In genomic region chr7:105909742-105910141, GRCh38 we compare ENCODE assay signal across 24 cellular contexts. TPM values are rescaled to one million over a fixed set of nuclear protein-coding genes. Genes with fewer than 3 reads are reported as not detected.
DNase-seq lines count a peak whose midpoint lies in the region; ATAC-seq, FAIRE-seq and TF ChIP-seq lines count a peak whose summit lies in the region.
"Had no signal": no experiment of that assay in that cellular context is flagged by ENCODE, and none has a peak within 500 bp of the region (broad histone marks: within the 10 kb centered on the region; RNA-seq: fewer than 3 reads in every experiment).

No MANE protein-coding gene starts in this region.

- no peak overlapping the region for H3K4me2 ChIP-seq in astrocyte (ENCODE audit: low read length)
- H3K4me2 ChIP-seq: BLaER1, GM23338 had no signal

- H3K36me3 Mint-ChIP-seq in activated naive CD8-positive, alpha-beta T cell treated with anti-CD3 and anti-CD28 coated beads, Interleukin-2, amount 10 ng/mL, durations not matched to agents 7 days and 5 days, result no peaks in the 10 kb centered on the region
- H3K36me3 Mint-ChIP-seq in activated naive CD8-positive, alpha-beta T cell treated with anti-CD3 and anti-CD28 coated beads for 36 hours, result peaks cover 5% of the 10 kb centered on the region
- peaks cover 22% of the 10 kb centered on the region for H3K36me3 Mint-ChIP-seq in CD4-positive, CD25-positive, alpha-beta regulatory T cell
- H3K36me3 Mint-ChIP-seq in astrocyte (ENCODE audit: low read depth, unreplicated experiment) (peaks cover 3% of the 10 kb centered on the region), endothelial cell (ENCODE audit: low read depth, unreplicated experiment) (peaks cover 12% of the 10 kb centered on the region)

- H3K9me3 ChIP-seq in CD4-positive, CD25-positive, alpha-beta regulatory T cell (ENCODE audit: control insufficient read depth in 2 of 2, low read length in 2 of 2), result no peaks in the 10 kb centered on the region
- no peaks in the 10 kb centered on the region for H3K9me3 ChIP-seq in astrocyte (ENCODE audit: insufficient read depth, low read depth, low read length)

- H3K4me3 ChIP-seq in CD4-positive, CD25-positive, alpha-beta regulatory T cell (ENCODE audit: low read depth, low read length), result no peak overlapping the region
- H3K4me3 ChIP-seq in astrocyte (ENCODE audit: insufficient read depth, low read depth, low read length), result no peak overlapping the region
- H3K4me3 ChIP-seq: BLaER1, GM12878, GM23338 had no signal

- peaks cover 46% of the 10 kb centered on the region for H3K36me3 ChIP-seq in CD4-positive, CD25-positive, alpha-beta regulatory T cell (ENCODE audit: control insufficient read depth, insufficient read depth, low read length)
- H3K36me3 ChIP-seq in astrocyte (ENCODE audit: insufficient read depth, low read length), result no peaks in the 10 kb centered on the region
- H3K36me3 ChIP-seq: BLaER1 had no signal

- no peak overlapping the region for H3K9ac ChIP-seq in astrocyte (ENCODE audit: low read length)
- H3K9ac ChIP-seq: BLaER1 had no signal

- no peak overlapping the region for H3K4me3 Mint-ChIP-seq in activated naive CD8-positive, alpha-beta T cell treated with anti-CD3 and anti-CD28 coated beads, Interleukin-2, amount 10 ng/mL, durations not matched to agents 7 days and 5 days
- H3K4me3 Mint-ChIP-seq in activated naive CD8-positive, alpha-beta T cell treated with anti-CD3 and anti-CD28 coated beads for 36 hours, result no peak overlapping the region
- no peak overlapping the region for H3K4me3 Mint-ChIP-seq in CD4-positive, CD25-positive, alpha-beta regulatory T cell
- H3K4me3 Mint-ChIP-seq in astrocyte (ENCODE audit: unreplicated experiment), result no peak overlapping the region
- H3K4me3 Mint-ChIP-seq in endothelial cell (ENCODE audit: unreplicated experiment), result peak overlapping the region; percentile 33
- H3K4me3 Mint-ChIP-seq: B cell; CD4-positive, alpha-beta T cell; CD8-positive, alpha-beta memory T cell; GM23338; H9 had no signal

- no peaks in the 10 kb centered on the region for H4K20me1 ChIP-seq in astrocyte (ENCODE audit: insufficient read depth, low read length)
- H4K20me1 ChIP-seq: BLaER1 had no signal

- no peak overlapping the region for H3K27ac ChIP-seq in CD4-positive, CD25-positive, alpha-beta regulatory T cell (ENCODE audit: insufficient read depth, low read length, poor library complexity, severe bottlenecking)
- H3K27ac ChIP-seq in astrocyte (ENCODE audit: low read depth, low read length), result no peak overlapping the region
- H3K27ac ChIP-seq: 22Rv1, BLaER1, C4-2B had no signal

- no peak overlapping the region for H3K27ac Mint-ChIP-seq in activated naive CD8-positive, alpha-beta T cell treated with anti-CD3 and anti-CD28 coated beads, Interleukin-2, amount 10 ng/mL, durations not matched to agents 7 days and 5 days
- no peak overlapping the region for H3K27ac Mint-ChIP-seq in activated naive CD8-positive, alpha-beta T cell treated with anti-CD3 and anti-CD28 coated beads for 36 hours
- H3K27ac Mint-ChIP-seq in CD4-positive, CD25-positive, alpha-beta regulatory T cell, result peak overlapping the region in 2 of 3 donors; percentile 3 to 96
- H3K27ac Mint-ChIP-seq in astrocyte (ENCODE audit: unreplicated experiment), result peak overlapping the region; percentile 44
- no peak overlapping the region for H3K27ac Mint-ChIP-seq in endothelial cell (ENCODE audit: unreplicated experiment)
- H3K27ac Mint-ChIP-seq: B cell; CD4-positive, alpha-beta T cell; GM23338; H9 had no signal

- H3K27me3 ChIP-seq in CD4-positive, CD25-positive, alpha-beta regulatory T cell (ENCODE audit: control insufficient read depth, insufficient read depth, low read length), result no peaks in the 10 kb centered on the region
- H3K27me3 ChIP-seq in astrocyte (ENCODE audit: insufficient read depth, low read length), result peaks cover 4% of the 10 kb centered on the region
- H3K27me3 ChIP-seq: BLaER1 had no signal

- POLR2A ChIA-PET in activated naive CD8-positive, alpha-beta T cell treated with anti-CD3 and anti-CD28 coated beads, Interleukin-2, amount 10 ng/mL, durations not matched to agents 7 days and 5 days (lab: Charles Lee), result no interaction called here

- H2AFZ ChIP-seq in astrocyte (ENCODE audit: low read depth, low read length), result no peak overlapping the region
- H2AFZ ChIP-seq: GM23338 had no signal

- FAIRE-seq in astrocyte (lab: Jason Lieb, UNC) (no peak), HTR-8/SVneo (lab: Jason Lieb, UNC) (no peak)
- FAIRE-seq: A204.1, D721Med, GM12878 had no signal

- no peaks in the 10 kb centered on the region for H3K79me2 ChIP-seq in astrocyte (ENCODE audit: insufficient read depth, low read length)

- no peak for TF ChIP-seq CTCF in astrocyte (IDR thresholded peaks at IDR 0.05; ENCODE audit: insufficient read depth, low read depth, low read length)
- no peak for TF ChIP-seq CTCF in endothelial cell (IDR thresholded peaks at IDR 0.05; ENCODE audit: unreplicated experiment)

- peaks cover 7% of the 10 kb centered on the region for H3K27me3 Mint-ChIP-seq in activated naive CD8-positive, alpha-beta T cell treated with anti-CD3 and anti-CD28 coated beads, Interleukin-2, amount 10 ng/mL, durations not matched to agents 7 days and 5 days
- H3K27me3 Mint-ChIP-seq in activated naive CD8-positive, alpha-beta T cell treated with anti-CD3 and anti-CD28 coated beads for 36 hours, result no peaks in the 10 kb centered on the region
- no peaks in the 10 kb centered on the region for H3K27me3 Mint-ChIP-seq in CD4-positive, CD25-positive, alpha-beta regulatory T cell
- H3K27me3 Mint-ChIP-seq in astrocyte (ENCODE audit: low read depth, unreplicated experiment) (no peaks in the 10 kb centered on the region), endothelial cell (ENCODE audit: unreplicated experiment) (no peaks in the 10 kb centered on the region)
- H3K27me3 Mint-ChIP-seq: CD4-positive, alpha-beta T cell; CD8-positive, alpha-beta memory T cell had no signal

- peaks cover 4% of the 10 kb centered on the region for H3K9me3 Mint-ChIP-seq in activated naive CD8-positive, alpha-beta T cell treated with anti-CD3 and anti-CD28 coated beads, Interleukin-2, amount 10 ng/mL, durations not matched to agents 7 days and 5 days
- H3K9me3 Mint-ChIP-seq in activated naive CD8-positive, alpha-beta T cell treated with anti-CD3 and anti-CD28 coated beads for 36 hours, result peaks cover 6% of the 10 kb centered on the region
- peaks cover 0 to 5% (median 0%) of the 10 kb centered on the region in 7 donors for H3K9me3 Mint-ChIP-seq in CD4-positive, CD25-positive, alpha-beta regulatory T cell
- H3K9me3 Mint-ChIP-seq in astrocyte (ENCODE audit: unreplicated experiment) (peaks cover 11% of the 10 kb centered on the region), endothelial cell (ENCODE audit: unreplicated experiment) (no peaks in the 10 kb centered on the region)

- H3K4me1 ChIP-seq in CD4-positive, CD25-positive, alpha-beta regulatory T cell (ENCODE audit: control insufficient read depth, insufficient read depth, low read length, poor library complexity, severe bottlenecking), result no peaks in the 10 kb centered on the region
- H3K4me1 ChIP-seq in astrocyte (ENCODE audit: insufficient read depth, low read length), result no peaks in the 10 kb centered on the region
- H3K4me1 ChIP-seq: BLaER1 had no signal

- DNase-seq in activated naive CD8-positive, alpha-beta T cell treated with anti-CD3 and anti-CD28 coated beads, Interleukin-2, amount 10 ng/mL, durations not matched to agents 7 days and 5 days, result no peak
- DNase-seq in activated naive CD8-positive, alpha-beta T cell treated with anti-CD3 and anti-CD28 coated beads for 36 hours, result no peak
- DNase-seq in CD4-positive, CD25-positive, alpha-beta regulatory T cell, result no peak
- no peak for DNase-seq in astrocyte (ENCODE audit: low read depth)
- no peak for DNase-seq in endothelial cell (ENCODE audit: low spot score)
- no peak for DNase-seq in NCI-H510A (lab: John Stamatoyannopoulos, UW)
- DNase-seq in cortex of kidney (lab: John Stamatoyannopoulos, UW), result no peak
- no peak for DNase-seq in HTR-8/SVneo (ENCODE audit: insufficient read length, low spot score)
- DNase-seq: CD4-positive, alpha-beta T cell; CD8-positive, alpha-beta memory T cell; DMS 273 treated with DMSO at 0.1 percent for 48 hours; DMS79; EL; GDM1; H9 had no signal

- H3K4me1 Mint-ChIP-seq in activated naive CD8-positive, alpha-beta T cell treated with anti-CD3 and anti-CD28 coated beads, Interleukin-2, amount 10 ng/mL, durations not matched to agents 7 days and 5 days, result peaks cover 6% of the 10 kb centered on the region
- peaks cover 5% of the 10 kb centered on the region for H3K4me1 Mint-ChIP-seq in activated naive CD8-positive, alpha-beta T cell treated with anti-CD3 and anti-CD28 coated beads for 36 hours
- peaks cover 0 to 6% (median 0%) of the 10 kb centered on the region in 4 donors for H3K4me1 Mint-ChIP-seq in CD4-positive, CD25-positive, alpha-beta regulatory T cell
- H3K4me1 Mint-ChIP-seq in astrocyte (ENCODE audit: low read depth, unreplicated experiment), result peaks cover 6% of the 10 kb centered on the region
- peaks cover 7% of the 10 kb centered on the region for H3K4me1 Mint-ChIP-seq in endothelial cell (ENCODE audit: unreplicated experiment)
- H3K4me1 Mint-ChIP-seq: B cell had no signal

- ATAC-seq in activated naive CD8-positive, alpha-beta T cell treated with anti-CD3 and anti-CD28 coated beads, Interleukin-2, amount 10 ng/mL, durations not matched to agents 7 days and 5 days (ENCODE audit: low read depth), result peak; percentile 10
- no peak for ATAC-seq in CD4-positive, CD25-positive, alpha-beta regulatory T cell (ENCODE audit: low read depth in 2 of 2)
- ATAC-seq: GM12878, GM23338, HCT116 had no signal

RNA-seq across cellular contexts. Expression of gene ATXN7L1, which starts 33.3 kb away (rescaled TPM):
- 10 to 100 TPM; 15.2 to 17.0 TPM for total RNA-seq in activated naive CD8-positive, alpha-beta T cell treated with anti-CD3 and anti-CD28 coated beads, Interleukin-2, amount 10 ng/mL, durations not matched to agents 7 days and 5 days
- 1 to 10 TPM; 3.7 to 4.4 TPM for total RNA-seq in activated naive CD8-positive, alpha-beta T cell treated with anti-CD3 and anti-CD28 coated beads for 36 hours
- total RNA-seq in CD4-positive, CD25-positive, alpha-beta regulatory T cell, result 78.9 TPM
- polyA plus RNA-seq in CD4-positive, CD25-positive, alpha-beta regulatory T cell, result 10 to 100 TPM; 25.8 to 28.1 (median 26.5) TPM
- total RNA-seq in astrocyte (7.1 and 7.6 TPM in 2 replicates), endothelial cell (ENCODE audit: unreplicated experiment) (18.4 TPM)

RNA-seq across cellular contexts. Expression of gene CDHR3, which starts 53.3 kb away (rescaled TPM):
- total RNA-seq in activated naive CD8-positive, alpha-beta T cell treated with anti-CD3 and anti-CD28 coated beads, Interleukin-2, amount 10 ng/mL, durations not matched to agents 7 days and 5 days, result 1 to 10 TPM; 5.1 to 6.7 TPM
- total RNA-seq in activated naive CD8-positive, alpha-beta T cell treated with anti-CD3 and anti-CD28 coated beads for 36 hours, result under 1 TPM in 1 of 2 experiments, not detected in 1; 0.38 TPM
- total RNA-seq in CD4-positive, CD25-positive, alpha-beta regulatory T cell, result 38.2 TPM
- polyA plus RNA-seq in CD4-positive, CD25-positive, alpha-beta regulatory T cell, result 10 to 100 TPM in 1 of 4 donors, 1 to 10 TPM in 3; 5.6 to 13.0 (median 7.2) TPM
- total RNA-seq in astrocyte (1.8 and 3.1 TPM in 2 replicates), endothelial cell (ENCODE audit: unreplicated experiment) (10.6 TPM)

Comparison
In these comparisons a context has a peak if more than half of its experiments do, and no peak if none do; other contexts are left out.
1. H3K27ac Mint-ChIP-seq: peak in CD4-positive, CD25-positive, alpha-beta regulatory T cell (2 of 3) and astrocyte (single experiment); none in activated naive CD8-positive, alpha-beta T cell treated with anti-CD3 and anti-CD28 coated beads, Interleukin-2, amount 10 ng/mL, durations not matched to agents 7 days and 5 days (single experiment), activated naive CD8-positive, alpha-beta T cell treated with anti-CD3 and anti-CD28 coated beads for 36 hours (single experiment) and endothelial cell (single experiment).